In genomic region chr14:74913986-74914573, GRCh38 we compare ENCODE assay signal across 8 cellular contexts. TPM values are rescaled to one million over a fixed set of nuclear protein-coding genes. Genes with fewer than 3 reads are reported as not detected.
DNase-seq lines count a peak whose midpoint lies in the region; ATAC-seq, FAIRE-seq and TF ChIP-seq lines count a peak whose summit lies in the region.

No MANE protein-coding gene starts in this region.

- TF ChIP-seq CTCF in AG09319 (IDR thresholded peaks at IDR 0.05; ENCODE audit: low read depth, low read length) (peak; percentile 98), endothelial cell (IDR thresholded peaks at IDR 0.05; ENCODE audit: unreplicated experiment) (peak; percentile 28)

- H3K4me3 Mint-ChIP-seq in endothelial cell (ENCODE audit: unreplicated experiment): no peak overlapping the region

- DNase-seq in AG09319 (ENCODE audit: extremely low read depth, low read depth) (peak; percentile 56), GM12891 (ENCODE audit: insufficient read length, low spot score) (no peak), RPMI7951 (ENCODE audit: low read depth) (peak; percentile 58), endothelial cell (ENCODE audit: low spot score) (peak; percentile 67), medulla oblongata (ENCODE audit: extremely low spot score) (peak; percentile 90), activated gamma-delta T cell treated with Interleukin-2 at 50 U/mL for 16 hours (no peak)

- ATAC-seq in HG03378 (IDR thresholded peaks at IDR 0.05; ENCODE audit: unreplicated experiment) (no peak), HG03097 (IDR thresholded peaks at IDR 0.05; ENCODE audit: low FRiP score, unreplicated experiment) (no peak)

- no peak for TF ChIP-seq POLR2A in GM12891 (IDR thresholded peaks at IDR 0.05; ENCODE audit: low read depth, low read length)

- no peaks in the 10 kb centered on the region for H3K4me1 Mint-ChIP-seq in endothelial cell (ENCODE audit: unreplicated experiment)

- peaks cover 9% of the 10 kb centered on the region for H3K27me3 Mint-ChIP-seq in endothelial cell (ENCODE audit: unreplicated experiment)

- H3K36me3 Mint-ChIP-seq in endothelial cell (ENCODE audit: low read depth, unreplicated experiment): peaks cover 9% of the 10 kb centered on the region

- no peaks in the 10 kb centered on the region for H3K9me3 Mint-ChIP-seq in endothelial cell (ENCODE audit: unreplicated experiment)

- no peak overlapping the region for H3K27ac Mint-ChIP-seq in endothelial cell (ENCODE audit: unreplicated experiment)

- FAIRE-seq in GM12891 (lab: Jason Lieb, UNC): peak; percentile 81

TF ChIP-seq in GM12891, 5 proteins besides CTCF, POLR2A, EP300 and RAD21:
- no peak for TF ChIP-seq POLR2AphosphoS5 (IDR thresholded peaks at IDR 0.05; ENCODE audit: low read depth, low read length)
- no peak for TF ChIP-seq POU2F2 (IDR thresholded peaks at IDR 0.05; ENCODE audit: low read depth, low read length)
- no peak for TF ChIP-seq PAX5 (IDR thresholded peaks at IDR 0.05; ENCODE audit: insufficient read depth, low read length, severe bottlenecking)
- no peak for TF ChIP-seq SPI1 (IDR thresholded peaks at IDR 0.05; ENCODE audit: low read depth, low read length)
- TF ChIP-seq TAF1 (IDR thresholded peaks at IDR 0.05; ENCODE audit: low read depth, low read length): no peak

RNA-seq across cellular contexts. Expression of gene RPS6KL1, which starts 9.0 kb away (rescaled TPM):
- 1.0 TPM for polyA plus RNA-seq in GM12891 (2012; ENCODE audit: low read depth, missing spikeins)
- total RNA-seq in RPMI7951 (2014; rRNA removed; shearing (Covaris generic)): 2.0 and 3.6 TPM in 2 replicates
- 2.3 TPM for total RNA-seq in endothelial cell (ENCODE audit: unreplicated experiment)

RNA-seq across cellular contexts. Expression of gene DLST, which starts 32.4 kb away (rescaled TPM):
- polyA plus RNA-seq in GM12891 (2012; ENCODE audit: low read depth, missing spikeins): 56.9 TPM
- total RNA-seq in RPMI7951 (2014; rRNA removed; shearing (Covaris generic)): 38.2 and 45.3 TPM in 2 replicates
- total RNA-seq in endothelial cell (ENCODE audit: unreplicated experiment): 125 TPM

RNA-seq across cellular contexts. Expression of gene PROX2, which starts 38.1 kb away (rescaled TPM):
- 0.23 TPM for polyA plus RNA-seq in GM12891 (2012; ENCODE audit: low read depth, missing spikeins)
- total RNA-seq in RPMI7951 (2014; rRNA removed; shearing (Covaris generic)): not detected in 2 replicates
- 0.08 TPM for total RNA-seq in endothelial cell (ENCODE audit: unreplicated experiment)

RNA-seq across cellular contexts. Expression of gene PGF, which starts 41.3 kb away (rescaled TPM):
- polyA plus RNA-seq in GM12891 (2012; ENCODE audit: low read depth, missing spikeins): 3.9 TPM
- 0.36 and 0.98 TPM in 2 replicates for total RNA-seq in RPMI7951 (2014; rRNA removed; shearing (Covaris generic))
- 6.5 TPM for total RNA-seq in endothelial cell (ENCODE audit: unreplicated experiment)

Comparison
In these comparisons a context has a peak if more than half of its experiments do, and no peak if none do; other contexts are left out.
1. DNase-seq: peak in AG09319 (single experiment), RPMI7951 (single experiment), endothelial cell (single experiment) and medulla oblongata (single experiment); none in GM12891 (single experiment) and activated gamma-delta T cell treated with Interleukin-2 at 50 U/mL for 16 hours (single experiment).